Comparison of ENCODE assay signal across 9 cellular contexts in genomic region chr10:114520453-114520852, GRCh38.
DNase-seq lines count a peak whose midpoint lies in the region; ATAC-seq and TF ChIP-seq lines count a peak whose summit lies in the region.
"Had no signal": no experiment of that assay in that cellular context is flagged by ENCODE, and none has a peak within 500 bp of the region (broad histone marks: within the 10 kb centered on the region; RNA-seq: fewer than 3 reads in every experiment).

No MANE protein-coding gene starts in this region.

- H3K4me1 Mint-ChIP-seq in Calu3 (ENCODE audit: low read depth, unreplicated experiment) (peaks cover 66% of the 10 kb centered on the region), nephron progenitor cell (peaks cover 93% of the 10 kb centered on the region)
- H3K4me1 Mint-ChIP-seq in effector memory CD8-positive, alpha-beta T cell (ENCODE audit: low read depth in 2 of 2), result peaks cover 65 to 66% of the 10 kb centered on the region in 2 donors

- intact Hi-C loops in Calu3 (cut with micrococcal nuclease; ENCODE audit: unreplicated experiment), result no loop called here
- intact Hi-C loops in ovary (cut with DNase I), result no loop called here

- peaks cover 34% of the 10 kb centered on the region for H3K4me1 ChIP-seq in ovary (ENCODE audit: insufficient read depth)

- no peak for TF ChIP-seq EP300 in ovary (IDR thresholded peaks at IDR 0.05)

- no TSS peak for BruUV-seq in Calu3 (replicated peaks; lab: Mats Ljungman, UMichigan)

- H3K27me3 Mint-ChIP-seq in Calu3 (ENCODE audit: unreplicated experiment) (no peaks in the 10 kb centered on the region), nephron progenitor cell (ENCODE audit: low read depth, poor library complexity) (no peaks in the 10 kb centered on the region)
- no peaks in the 10 kb centered on the region for H3K27me3 Mint-ChIP-seq in effector memory CD8-positive, alpha-beta T cell

- no peaks in the 10 kb centered on the region for H3K9me3 ChIP-seq in ovary

- H3K27me3 ChIP-seq in ovary, result no peaks in the 10 kb centered on the region

- CTCF ChIA-PET in Calu3 (lab: Charles Lee), result interaction anchor here (1.0 kb wide), 1 partner anchor 49 kb away, joined by 3 read pairs; no protein-coding TSS in a partner anchor

- ATAC-seq in effector memory CD8-positive, alpha-beta T cell (replicated peaks), result no peak

- no peak for TF ChIP-seq CTCF in Calu3 (IDR thresholded peaks at IDR 0.05; ENCODE audit: unreplicated experiment)
- TF ChIP-seq CTCF in NB4 (IDR thresholded peaks at IDR 0.05; ENCODE audit: low read depth, low read length), result no peak
- TF ChIP-seq CTCF in ovary (IDR thresholded peaks at IDR 0.05), result no peak
- TF ChIP-seq CTCF in nephron progenitor cell (IDR thresholded peaks at IDR 0.05), result no peak

- H3K36me3 Mint-ChIP-seq in Calu3 (ENCODE audit: insufficient read depth, unreplicated experiment) (peaks cover 47% of the 10 kb centered on the region), nephron progenitor cell (ENCODE audit: low read depth) (peaks cover 3% of the 10 kb centered on the region)
- H3K36me3 Mint-ChIP-seq in effector memory CD8-positive, alpha-beta T cell (ENCODE audit: insufficient read depth), result peaks cover 19% of the 10 kb centered on the region

- H3K4me3 ChIP-seq in NB4 (ENCODE audit: low read depth, low read length) (no peak overlapping the region), ovary (no peak overlapping the region)

- H3K9me3 Mint-ChIP-seq in Calu3 (ENCODE audit: low read depth, unreplicated experiment), result no peaks in the 10 kb centered on the region
- H3K9me3 Mint-ChIP-seq in effector memory CD8-positive, alpha-beta T cell, result no peaks in the 10 kb centered on the region
- no peaks in the 10 kb centered on the region for H3K9me3 Mint-ChIP-seq in nephron progenitor cell

- 15 to 24% (median 23%) methylated on average over 4 of the region's 4 CpGs for WGBS in ovary, 3 donors

- TF ChIP-seq POLR2A in NB4 (IDR thresholded peaks at IDR 0.05; ENCODE audit: extremely low read depth, insufficient read length), result no peak
- TF ChIP-seq POLR2A in ovary (IDR thresholded peaks at IDR 0.05), result no peak

- no peaks in the 10 kb centered on the region for H3K36me3 ChIP-seq in ovary

- H3K4me3 Mint-ChIP-seq in Calu3 (ENCODE audit: low read depth, unreplicated experiment), result peak overlapping the region; percentile 18
- H3K4me3 Mint-ChIP-seq in effector memory CD8-positive, alpha-beta T cell, result peak overlapping the region in 1 of 2 donors; percentile 43
- H3K4me3 Mint-ChIP-seq in nephron progenitor cell, result no peak overlapping the region

- H3K27ac ChIP-seq in ovary, result peak overlapping the region; percentile 67 to 73

- H3K27ac Mint-ChIP-seq in Calu3 (ENCODE audit: unreplicated experiment), result peak overlapping the region; percentile 95
- peak overlapping the region; percentile 30 to 46 for H3K27ac Mint-ChIP-seq in effector memory CD8-positive, alpha-beta T cell
- no peak overlapping the region for H3K27ac Mint-ChIP-seq in nephron progenitor cell

- DNase-seq in Calu3 (peak; percentile 36), NB4 (ENCODE audit: low read depth) (peak; percentile 25), ovary (no peak), nephron progenitor cell (no peak), RPMI8226 (no peak), UCSD-AML1 (lab: John Stamatoyannopoulos, UW; ENCODE audit: unreplicated experiment) (no peak), OCI-M2 (lab: John Stamatoyannopoulos, UW; ENCODE audit: unreplicated experiment) (no peak)
- no peak for DNase-seq in effector memory CD8-positive, alpha-beta T cell
- DNase-seq: substantia nigra had no signal

Comparison
In these comparisons a context has a peak if more than half of its experiments do, and no peak if none do; other contexts are left out.
1. DNase-seq: peak in Calu3 (single experiment) and NB4 (single experiment); none in effector memory CD8-positive, alpha-beta T cell (0 of 3), ovary (0 of 5), nephron progenitor cell (single experiment), RPMI8226 (single experiment), UCSD-AML1 (single experiment) and OCI-M2 (single experiment).